In genomic region chr3:197736491-197737318, GRCh38 we compare ENCODE assay signal across 1 cellular context.
TF ChIP-seq lines count a peak whose summit lies in the region.

TSS of gene RUBCN (minus strand) at chr3:197736904. CDS start at chr3:197736719, 185 bp downstream.

TF ChIP-seq in HEK293, 187 proteins besides CTCF, POLR2A, EP300 and RAD21 (continued from another document and continues in another):
- TF ChIP-seq ZNF280C (tag by site-specific recombination; IDR thresholded peaks at IDR 0.05) (no peak), ZSCAN30 (tag by site-specific recombination; IDR thresholded peaks at IDR 0.05) (peak; percentile 62; the same call in 1 of the 2 replicates), ZNF146 (tag by site-specific recombination; IDR thresholded peaks at IDR 0.05) (peak; percentile 63; the same call in 1 of the 2 replicates), ZNF677 (tag by site-specific recombination; IDR thresholded peaks at IDR 0.05) (no peak), ZNF174 (tag by site-specific recombination; IDR thresholded peaks at IDR 0.05) (no peak), ZNF654 (tag by site-specific recombination; IDR thresholded peaks at IDR 0.05; ENCODE audit: low read depth) (no peak), ZNF148 (tag by site-specific recombination; IDR thresholded peaks at IDR 0.05; ENCODE audit: borderline replicate concordance) (no peak), BCL11A (tag by site-specific recombination; IDR thresholded peaks at IDR 0.05; ENCODE audit: low read depth) (no peak), PRDM6 (tag by site-specific recombination; IDR thresholded peaks at IDR 0.05) (no peak), SCRT2 (tag by site-specific recombination; IDR thresholded peaks at IDR 0.05) (no peak), ZNF138 (tag by site-specific recombination; IDR thresholded peaks at IDR 0.05; ENCODE audit: borderline replicate concordance) (no peak), ZNF530 (tag by site-specific recombination; IDR thresholded peaks at IDR 0.05; ENCODE audit: low read depth) (no peak), ZNF132 (tag by site-specific recombination; IDR thresholded peaks at IDR 0.05; ENCODE audit: borderline replicate concordance) (no peak), ZNF621 (tag by site-specific recombination; IDR thresholded peaks at IDR 0.05) (no peak), ZNF560 (tag by site-specific recombination; IDR thresholded peaks at IDR 0.05; ENCODE audit: borderline replicate concordance) (no peak), ZBTB26 (tag by site-specific recombination; optimal IDR thresholded peaks at IDR 0.05) (peak; percentile 97), ZNF10 (tag by site-specific recombination; IDR thresholded peaks at IDR 0.05) (no peak), MZF1 (tag by site-specific recombination; IDR thresholded peaks at IDR 0.05; ENCODE audit: borderline replicate concordance) (no peak), ZNF350 (tag by site-specific recombination; IDR thresholded peaks at IDR 0.05) (no peak), ZFP69B (tag by site-specific recombination; IDR thresholded peaks at IDR 0.05) (no peak), ZNF433 (tag by site-specific recombination; IDR thresholded peaks at IDR 0.05; ENCODE audit: low read depth) (no peak), SALL2 (tag by site-specific recombination; IDR thresholded peaks at IDR 0.05; ENCODE audit: borderline replicate concordance) (no peak), ZBTB8A (tag by site-specific recombination; IDR thresholded peaks at IDR 0.05) (peak; percentile 95), ZNF555 (tag by site-specific recombination; conservative IDR thresholded peaks at IDR 0.05) (no peak), ZNF211 (tag by site-specific recombination; IDR thresholded peaks at IDR 0.05; ENCODE audit: low read depth) (no peak), HOXC10 (CRISPR knock-in tag; IDR thresholded peaks at IDR 0.05) (no peak), ZNF2 (tag by site-specific recombination; IDR thresholded peaks at IDR 0.05) (no peak), ZNF175 (tag by site-specific recombination; IDR thresholded peaks at IDR 0.05) (no peak), GLI4 (tag by site-specific recombination; IDR thresholded peaks at IDR 0.05) (no peak), ZNF776 (tag by site-specific recombination; IDR thresholded peaks at IDR 0.05; ENCODE audit: borderline replicate concordance) (no peak), KLF17 (tag by site-specific recombination; IDR thresholded peaks at IDR 0.05) (peak; percentile 74), ZNF548 (tag by site-specific recombination; IDR thresholded peaks at IDR 0.05) (no peak), ZFP37 (tag by site-specific recombination; IDR thresholded peaks at IDR 0.05) (no peak), RBAK (tag by site-specific recombination; IDR thresholded peaks at IDR 0.05) (no peak), ZNF580 (tag by site-specific recombination; IDR thresholded peaks at IDR 0.05) (no peak), ZNF23 (tag by site-specific recombination; IDR thresholded peaks at IDR 0.05; ENCODE audit: borderline replicate concordance) (no peak), ZNF529 (tag by site-specific recombination; IDR thresholded peaks at IDR 0.05; ENCODE audit: insufficient replicate concordance) (no peak), PBX3 (CRISPR knock-in tag; IDR thresholded peaks at IDR 0.05) (no peak), ZNF777 (tag by site-specific recombination; IDR thresholded peaks at IDR 0.05; ENCODE audit: borderline replicate concordance) (no peak), ZNF600 (tag by site-specific recombination; IDR thresholded peaks at IDR 0.05) (peak; percentile 63; the same call in 1 of the 2 replicates), ZNF610 (tag by site-specific recombination; IDR thresholded peaks at IDR 0.05; ENCODE audit: borderline replicate concordance) (peak; percentile 54; the same call in 1 of the 2 replicates), ZNF362 (tag by site-specific recombination; IDR thresholded peaks at IDR 0.05) (no peak), ZNF558 (tag by site-specific recombination; IDR thresholded peaks at IDR 0.05) (no peak), ZNF366 (tag by site-specific recombination; conservative IDR thresholded peaks at IDR 0.05) (no peak), SCRT1 (tag by site-specific recombination; IDR thresholded peaks at IDR 0.05; ENCODE audit: borderline replicate concordance) (no peak), HOXA7 (CRISPR knock-in tag; IDR thresholded peaks at IDR 0.05; ENCODE audit: borderline replicate concordance) (no peak), HOXD13 (CRISPR knock-in tag; IDR thresholded peaks at IDR 0.05; ENCODE audit: borderline replicate concordance) (no peak), WT1 (tag by site-specific recombination; IDR thresholded peaks at IDR 0.05) (no peak; the same call in 1 of the 2 replicates), YY2 (tag by site-specific recombination; IDR thresholded peaks at IDR 0.05) (no peak), ZNF416 (tag by site-specific recombination; IDR thresholded peaks at IDR 0.05) (no peak), SETDB1 (IDR thresholded peaks at IDR 0.05; ENCODE audit: insufficient read length, low read length) (no peak), ZNF335 (tag by site-specific recombination; conservative IDR thresholded peaks at IDR 0.05) (peak; percentile 66; the same call in 1 of the 2 replicates), ZSCAN23 (tag by site-specific recombination; IDR thresholded peaks at IDR 0.05) (no peak), KLF1 (tag by site-specific recombination; IDR thresholded peaks at IDR 0.05) (peak; percentile 60), ZNF140 (tag by site-specific recombination; IDR thresholded peaks at IDR 0.05) (no peak)
- TF ChIP-seq, protein P1, sequence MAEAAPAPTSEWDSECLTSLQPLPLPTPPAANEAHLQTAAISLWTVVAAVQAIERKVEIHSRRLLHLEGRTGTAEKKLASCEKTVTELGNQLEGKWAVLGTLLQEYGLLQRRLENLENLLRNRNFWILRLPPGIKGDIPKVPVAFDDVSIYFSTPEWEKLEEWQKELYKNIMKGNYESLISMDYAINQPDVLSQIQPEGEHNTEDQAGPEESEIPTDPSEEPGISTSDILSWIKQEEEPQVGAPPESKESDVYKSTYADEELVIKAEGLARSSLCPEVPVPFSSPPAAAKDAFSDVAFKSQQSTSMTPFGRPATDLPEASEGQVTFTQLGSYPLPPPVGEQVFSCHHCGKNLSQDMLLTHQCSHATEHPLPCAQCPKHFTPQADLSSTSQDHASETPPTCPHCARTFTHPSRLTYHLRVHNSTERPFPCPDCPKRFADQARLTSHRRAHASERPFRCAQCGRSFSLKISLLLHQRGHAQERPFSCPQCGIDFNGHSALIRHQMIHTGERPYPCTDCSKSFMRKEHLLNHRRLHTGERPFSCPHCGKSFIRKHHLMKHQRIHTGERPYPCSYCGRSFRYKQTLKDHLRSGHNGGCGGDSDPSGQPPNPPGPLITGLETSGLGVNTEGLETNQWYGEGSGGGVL (tag by site-specific recombination; IDR thresholded peaks at IDR 0.05) = peak; percentile 56
- TF ChIP-seq, protein P2, sequence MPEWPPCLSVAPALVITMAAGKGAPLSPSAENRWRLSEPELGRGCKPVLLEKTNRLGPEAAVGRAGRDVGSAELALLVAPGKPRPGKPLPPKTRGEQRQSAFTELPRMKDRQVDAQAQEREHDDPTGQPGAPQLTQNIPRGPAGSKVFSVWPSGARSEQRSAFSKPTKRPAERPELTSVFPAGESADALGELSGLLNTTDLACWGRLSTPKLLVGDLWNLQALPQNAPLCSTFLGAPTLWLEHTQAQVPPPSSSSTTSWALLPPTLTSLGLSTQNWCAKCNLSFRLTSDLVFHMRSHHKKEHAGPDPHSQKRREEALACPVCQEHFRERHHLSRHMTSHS (tag by site-specific recombination; IDR thresholded peaks at IDR 0.05) = no peak
